ENCODE assay signal across 1 cellular context in the genomic region with DNA sequence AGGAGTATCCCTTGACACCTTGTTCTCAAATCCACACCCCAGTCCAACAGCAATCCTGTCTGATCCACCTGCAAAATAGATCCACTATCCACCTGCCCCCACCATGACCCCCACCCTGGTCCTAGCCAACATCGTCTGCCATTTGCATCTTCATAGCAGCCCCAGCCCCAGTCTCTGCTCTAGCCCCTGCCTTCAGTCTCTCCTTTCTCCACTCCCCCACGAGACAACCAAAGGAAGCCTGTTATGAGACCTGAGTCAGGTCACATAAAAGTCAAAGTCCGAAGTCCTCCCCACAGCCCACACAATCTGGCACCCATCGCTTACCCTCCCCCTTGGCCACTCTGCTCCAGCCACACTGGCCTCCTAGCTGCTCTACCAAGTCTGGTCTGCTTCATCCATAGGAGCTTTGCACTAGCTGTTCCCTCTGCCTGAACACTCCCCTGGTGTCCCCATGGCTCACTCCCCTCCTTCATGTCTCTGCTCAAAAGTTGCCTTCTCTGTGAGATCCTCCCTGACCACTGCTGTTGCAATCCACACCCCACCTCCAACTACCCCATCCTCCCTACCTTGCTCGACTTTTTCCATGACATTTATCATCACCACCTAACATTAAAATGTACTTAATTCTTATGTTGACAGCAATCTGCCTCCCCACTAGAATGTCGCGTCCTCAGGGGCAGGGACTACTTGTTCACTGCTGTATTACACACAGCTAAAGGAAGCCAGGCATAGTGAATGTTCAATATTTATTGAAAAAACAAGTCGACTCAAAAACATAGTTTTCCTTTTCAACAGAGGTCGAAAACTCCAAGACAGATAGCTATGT.
TF ChIP-seq lines count a peak whose summit lies in the region.

No MANE protein-coding gene starts in this region.

TF ChIP-seq in HepG2, 621 proteins besides CTCF, POLR2A, EP300 and RAD21 (continued from another document and continues in another):
- TF ChIP-seq, protein P1, sequence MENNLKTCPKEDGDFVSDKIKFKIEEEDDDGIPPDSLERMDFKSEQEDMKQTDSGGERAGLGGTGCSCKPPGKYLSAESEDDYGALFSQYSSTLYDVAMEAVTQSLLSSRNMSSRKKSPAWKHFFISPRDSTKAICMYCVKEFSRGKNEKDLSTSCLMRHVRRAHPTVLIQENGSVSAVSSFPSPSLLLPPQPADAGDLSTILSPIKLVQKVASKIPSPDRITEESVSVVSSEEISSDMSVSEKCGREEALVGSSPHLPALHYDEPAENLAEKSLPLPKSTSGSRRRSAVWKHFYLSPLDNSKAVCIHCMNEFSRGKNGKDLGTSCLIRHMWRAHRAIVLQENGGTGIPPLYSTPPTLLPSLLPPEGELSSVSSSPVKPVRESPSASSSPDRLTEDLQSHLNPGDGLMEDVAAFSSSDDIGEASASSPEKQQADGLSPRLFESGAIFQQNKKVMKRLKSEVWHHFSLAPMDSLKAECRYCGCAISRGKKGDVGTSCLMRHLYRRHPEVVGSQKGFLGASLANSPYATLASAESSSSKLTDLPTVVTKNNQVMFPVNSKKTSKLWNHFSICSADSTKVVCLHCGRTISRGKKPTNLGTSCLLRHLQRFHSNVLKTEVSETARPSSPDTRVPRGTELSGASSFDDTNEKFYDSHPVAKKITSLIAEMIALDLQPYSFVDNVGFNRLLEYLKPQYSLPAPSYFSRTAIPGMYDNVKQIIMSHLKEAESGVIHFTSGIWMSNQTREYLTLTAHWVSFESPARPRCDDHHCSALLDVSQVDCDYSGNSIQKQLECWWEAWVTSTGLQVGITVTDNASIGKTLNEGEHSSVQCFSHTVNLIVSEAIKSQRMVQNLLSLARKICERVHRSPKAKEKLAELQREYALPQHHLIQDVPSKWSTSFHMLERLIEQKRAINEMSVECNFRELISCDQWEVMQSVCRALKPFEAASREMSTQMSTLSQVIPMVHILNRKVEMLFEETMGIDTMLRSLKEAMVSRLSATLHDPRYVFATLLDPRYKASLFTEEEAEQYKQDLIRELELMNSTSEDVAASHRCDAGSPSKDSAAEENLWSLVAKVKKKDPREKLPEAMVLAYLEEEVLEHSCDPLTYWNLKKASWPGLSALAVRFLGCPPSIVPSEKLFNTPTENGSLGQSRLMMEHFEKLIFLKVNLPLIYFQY (CRISPR knock-in tag; IDR thresholded peaks at IDR 0.05; ENCODE audit: borderline replicate concordance), result no peak
- peak; percentile 21; the same call in 1 of the 2 replicates for TF ChIP-seq THRA (CRISPR knock-in tag; IDR thresholded peaks at IDR 0.05; ENCODE audit: borderline replicate concordance)
- no peak for TF ChIP-seq ZNF431 (CRISPR knock-in tag; IDR thresholded peaks at IDR 0.05; ENCODE audit: borderline replicate concordance, low read depth)
- TF ChIP-seq SRSF1 (optimal IDR thresholded peaks at IDR 0.05; ENCODE audit: low read depth, low read length), result no peak
- TF ChIP-seq ETS1 (CRISPR knock-in tag; IDR thresholded peaks at IDR 0.05), result no peak
- 0 out of 2 replicates have a peak, but pooled peaks have one; percentile 28 for TF ChIP-seq GTF2F1 (IDR thresholded peaks at IDR 0.05; ENCODE audit: low read length)
- no peak for TF ChIP-seq TRIM22 (IDR thresholded peaks at IDR 0.05)
- no peak for TF ChIP-seq ZNF577 (CRISPR knock-in tag; IDR thresholded peaks at IDR 0.05; ENCODE audit: borderline replicate concordance, low read depth)
- peak; percentile 32; the same call in 1 of the 2 replicates for TF ChIP-seq SPEN (CRISPR knock-in tag; IDR thresholded peaks at IDR 0.05; ENCODE audit: low read depth)
- no peak for TF ChIP-seq CHCHD3 (CRISPR knock-in tag; IDR thresholded peaks at IDR 0.05)
- no peak for TF ChIP-seq ZBTB8A (CRISPR knock-in tag; IDR thresholded peaks at IDR 0.05; ENCODE audit: borderline replicate concordance, low read depth)
- TF ChIP-seq ZNF510 (CRISPR knock-in tag; IDR thresholded peaks at IDR 0.05; ENCODE audit: low read depth), result no peak
- TF ChIP-seq ZNF503 (CRISPR knock-in tag; IDR thresholded peaks at IDR 0.05), result no peak
- no peak for TF ChIP-seq ZNF781 (CRISPR knock-in tag; IDR thresholded peaks at IDR 0.05; ENCODE audit: borderline replicate concordance, not compliant biosample characterization)
- no peak for TF ChIP-seq MZF1 (CRISPR knock-in tag; IDR thresholded peaks at IDR 0.05; ENCODE audit: borderline replicate concordance)
- TF ChIP-seq POLR2AphosphoS2 (IDR thresholded peaks at IDR 0.05; ENCODE audit: low read depth, low read length), result no peak
- no peak for TF ChIP-seq ZEB1 (IDR thresholded peaks at IDR 0.05; ENCODE audit: insufficient replicate concordance, low read depth)
- TF ChIP-seq ARID2 (CRISPR knock-in tag; IDR thresholded peaks at IDR 0.05; ENCODE audit: borderline replicate concordance), result no peak
- 0 out of 2 replicates have a peak, but pooled peaks have one; percentile 28 for TF ChIP-seq FOXC1 (CRISPR knock-in tag; IDR thresholded peaks at IDR 0.05; ENCODE audit: borderline replicate concordance)
- no peak for TF ChIP-seq RFXANK (CRISPR knock-in tag; IDR thresholded peaks at IDR 0.05)
- TF ChIP-seq PLSCR1 (CRISPR knock-in tag; IDR thresholded peaks at IDR 0.05; ENCODE audit: borderline replicate concordance), result no peak
- no peak for TF ChIP-seq MLXIP (CRISPR knock-in tag; IDR thresholded peaks at IDR 0.05; ENCODE audit: borderline replicate concordance)
- no peak for TF ChIP-seq CAMTA2 (CRISPR knock-in tag; IDR thresholded peaks at IDR 0.05; ENCODE audit: borderline replicate concordance)
- no peak for TF ChIP-seq KDM4B (CRISPR knock-in tag; IDR thresholded peaks at IDR 0.05)
- no peak for TF ChIP-seq MYC (CRISPR knock-in tag; IDR thresholded peaks at IDR 0.05; ENCODE audit: borderline replicate concordance)
- peak; percentile 80 for TF ChIP-seq NCOR1 (IDR thresholded peaks at IDR 0.05; ENCODE audit: borderline replicate concordance, low read length)
- TF ChIP-seq ZNF34 (CRISPR knock-in tag; IDR thresholded peaks at IDR 0.05; ENCODE audit: borderline replicate concordance), result no peak
- no peak for TF ChIP-seq HNRNPL (IDR thresholded peaks at IDR 0.05; ENCODE audit: low read depth, low read length)
- TF ChIP-seq RARA (CRISPR knock-in tag; IDR thresholded peaks at IDR 0.05), result peak; percentile 99
- no peak for TF ChIP-seq JDP2 (CRISPR knock-in tag; IDR thresholded peaks at IDR 0.05; ENCODE audit: borderline replicate concordance)
- TF ChIP-seq ZNF451 (CRISPR knock-in tag; IDR thresholded peaks at IDR 0.05), result no peak
- TF ChIP-seq FOXM1 (CRISPR knock-in tag; IDR thresholded peaks at IDR 0.05), result no peak
- no peak for TF ChIP-seq DR1 (CRISPR knock-in tag; IDR thresholded peaks at IDR 0.05)
- TF ChIP-seq SYNCRIP (IDR thresholded peaks at IDR 0.05; ENCODE audit: insufficient read depth, low read depth, low read length), result no peak
- no peak for TF ChIP-seq ZFP90 (CRISPR knock-in tag; IDR thresholded peaks at IDR 0.05; ENCODE audit: borderline replicate concordance)
- 0 out of 2 replicates have a peak, but pooled peaks have one; percentile 26 for TF ChIP-seq BCL6 (CRISPR knock-in tag; IDR thresholded peaks at IDR 0.05)
- TF ChIP-seq, protein P2, sequence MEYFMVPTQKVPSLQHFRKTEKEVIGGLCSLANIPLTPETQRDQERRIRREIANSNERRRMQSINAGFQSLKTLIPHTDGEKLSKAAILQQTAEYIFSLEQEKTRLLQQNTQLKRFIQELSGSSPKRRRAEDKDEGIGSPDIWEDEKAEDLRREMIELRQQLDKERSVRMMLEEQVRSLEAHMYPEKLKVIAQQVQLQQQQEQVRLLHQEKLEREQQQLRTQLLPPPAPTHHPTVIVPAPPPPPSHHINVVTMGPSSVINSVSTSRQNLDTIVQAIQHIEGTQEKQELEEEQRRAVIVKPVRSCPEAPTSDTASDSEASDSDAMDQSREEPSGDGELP (IDR thresholded peaks at IDR 0.05; ENCODE audit: borderline replicate concordance, low read depth), result peak; percentile 42; the same call in 1 of the 2 replicates
- TF ChIP-seq ZNF652 (CRISPR knock-in tag; IDR thresholded peaks at IDR 0.05; ENCODE audit: borderline replicate concordance, low read depth), result no peak
- peak; percentile 75; the same call in 1 of the 2 replicates for TF ChIP-seq ZNF746 (CRISPR knock-in tag; IDR thresholded peaks at IDR 0.05)
- no peak for TF ChIP-seq ZNF747 (CRISPR knock-in tag; IDR thresholded peaks at IDR 0.05; ENCODE audit: borderline replicate concordance)
- no peak for TF ChIP-seq ZNF225 (CRISPR knock-in tag; IDR thresholded peaks at IDR 0.05)
- TF ChIP-seq ZNF878 (CRISPR knock-in tag; IDR thresholded peaks at IDR 0.05), result no peak
- no peak for TF ChIP-seq ELF4 (CRISPR knock-in tag; IDR thresholded peaks at IDR 0.05; ENCODE audit: borderline replicate concordance)
- no peak for TF ChIP-seq ZNF883 (CRISPR knock-in tag; IDR thresholded peaks at IDR 0.05; ENCODE audit: not compliant biosample characterization)
- TF ChIP-seq, protein P3, sequence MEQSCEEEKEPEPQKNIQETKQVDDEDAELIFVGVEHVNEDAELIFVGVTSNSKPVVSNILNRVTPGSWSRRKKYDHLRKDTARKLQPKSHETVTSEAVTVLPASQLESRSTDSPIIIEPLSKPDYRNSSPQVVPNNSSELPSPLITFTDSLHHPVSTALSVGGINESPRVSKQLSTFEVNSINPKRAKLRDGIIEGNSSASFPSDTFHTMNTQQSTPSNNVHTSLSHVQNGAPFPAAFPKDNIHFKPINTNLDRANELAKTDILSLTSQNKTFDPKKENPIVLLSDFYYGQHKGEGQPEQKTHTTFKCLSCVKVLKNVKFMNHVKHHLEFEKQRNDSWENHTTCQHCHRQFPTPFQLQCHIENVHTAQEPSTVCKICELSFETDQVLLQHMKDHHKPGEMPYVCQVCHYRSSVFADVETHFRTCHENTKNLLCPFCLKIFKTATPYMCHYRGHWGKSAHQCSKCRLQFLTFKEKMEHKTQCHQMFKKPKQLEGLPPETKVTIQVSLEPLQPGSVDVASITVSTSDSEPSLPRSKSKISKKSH (CRISPR knock-in tag; IDR thresholded peaks at IDR 0.05; ENCODE audit: borderline replicate concordance), result no peak
- TF ChIP-seq SIX1 (CRISPR knock-in tag; IDR thresholded peaks at IDR 0.05; ENCODE audit: borderline replicate concordance), result no peak
